ENCODE assay signal across 8 cellular contexts in genomic region chr6:30914076-30914853, GRCh38. TPM values are rescaled to one million over a fixed set of nuclear protein-coding genes. Genes with fewer than 3 reads are reported as not detected.
DNase-seq lines count a peak whose midpoint lies in the region; ATAC-seq and TF ChIP-seq lines count a peak whose summit lies in the region.

Gene VARS2, plus strand, starts transcription at chr6:30914238. Its CDS starts 599 bp downstream, at chr6:30914837.

- no peaks in the 10 kb centered on the region for H4K20me1 ChIP-seq in GM23248 (ENCODE audit: insufficient read depth)

- DNase-seq in ELF-1 (ENCODE audit: low read depth, low spot score) (peak; percentile 96), GM23248 (peak; percentile 93), LNCaP clone FGC (ENCODE audit: low read depth) (peak; percentile 89), RWPE2 (ENCODE audit: low spot score) (peak; percentile 85), fibroblast of the conjunctiva (ENCODE audit: low read depth) (peak; percentile 90), neural crest cell (ENCODE audit: low read depth, low spot score) (peak; percentile 79), stromal cell of bone marrow (ENCODE audit: low read depth) (peak; percentile 81)
- peak; percentile 80 for DNase-seq in activated effector memory CD4-positive, alpha-beta T cell treated with Interleukin-2 at 50 U/mL for 16 hours

- H3K27me3 Mint-ChIP-seq in neural crest cell (ENCODE audit: low read depth) = no peaks in the 10 kb centered on the region

- peaks cover 12% of the 10 kb centered on the region for H3F3A ChIP-seq in GM23248 (ENCODE audit: insufficient read depth)

- peaks cover 13% of the 10 kb centered on the region for H3K36me3 Mint-ChIP-seq in neural crest cell (ENCODE audit: low read depth)

- in situ Hi-C loops in GM23248 (cut with MboI) = loop anchor here (10.0 kb wide), 1 partner anchor 161 kb away; no protein-coding TSS in a partner anchor

- H3K4me2 ChIP-seq in GM23248 (ENCODE audit: unreplicated experiment) = peak within 1 kb of the TSS; percentile 77

- peak; percentile 87 for ATAC-seq in RWPE2 (ENCODE audit: low read depth)

- H3K4me1 Mint-ChIP-seq in neural crest cell = peaks cover 33% of the 10 kb centered on the region

- peak within 1 kb of the TSS; percentile 82 for H3K4me3 Mint-ChIP-seq in neural crest cell

- H3K27me3 ChIP-seq in GM23248 (replicated peaks; ENCODE audit: insufficient read depth) = no peaks in the 10 kb centered on the region
- H3K27me3 ChIP-seq in RWPE2 (ENCODE audit: insufficient read depth, poor library complexity, severe bottlenecking) = no peaks in the 10 kb centered on the region

- H3K9me3 ChIP-seq in GM23248 (ENCODE audit: low read depth) = no peaks in the 10 kb centered on the region
- H3K9me3 ChIP-seq in RWPE2 (ENCODE audit: severe bottlenecking) = no peaks in the 10 kb centered on the region

- peak within 1 kb of the TSS; percentile 81 for H3K27ac Mint-ChIP-seq in neural crest cell (ENCODE audit: unreplicated experiment)

- H3K27ac ChIP-seq in GM23248 = peak within 1 kb of the TSS; percentile 72
- H3K27ac ChIP-seq in RWPE2 (ENCODE audit: poor library complexity, severe bottlenecking) = peak within 1 kb of the TSS; percentile 66

- H3K79me2 ChIP-seq in GM23248 (ENCODE audit: insufficient read depth) = peaks cover 8% of the 10 kb centered on the region

- 0 out of 2 replicates have a peak, but pooled peaks cover 3% of the 10 kb centered on the region for H3K36me3 ChIP-seq in GM23248 (ENCODE audit: low read depth)
- H3K36me3 ChIP-seq in RWPE2 (ENCODE audit: low read depth) = peaks cover 41% of the 10 kb centered on the region

- no peaks in the 10 kb centered on the region for H3K9me2 ChIP-seq in GM23248 (ENCODE audit: insufficient read depth)

- peak; percentile 54 for TF ChIP-seq CTCF in LNCaP clone FGC (IDR thresholded peaks at IDR 0.05; ENCODE audit: control insufficient read depth, extremely low read depth, insufficient read depth)
- peak; percentile 79 for TF ChIP-seq CTCF in RWPE2 (IDR thresholded peaks at IDR 0.05; ENCODE audit: poor library complexity, severe bottlenecking)
- TF ChIP-seq CTCF in neural crest cell (conservative IDR thresholded peaks at IDR 0.05) = peak; percentile 55

- H2AFZ ChIP-seq in GM23248 = peak within 1 kb of the TSS; percentile 84

- peaks cover 2% of the 10 kb centered on the region; the same call in 1 of the 2 replicates for H3K4me1 ChIP-seq in GM23248 (ENCODE audit: insufficient read depth)
- H3K4me1 ChIP-seq in RWPE2 (ENCODE audit: insufficient read depth, poor library complexity, severe bottlenecking) = peaks cover 11% of the 10 kb centered on the region

- H3K9me3 Mint-ChIP-seq in neural crest cell = no peaks in the 10 kb centered on the region

- WGBS in GM23248 (ENCODE audit: low coverage in 1 of 2, low lambda C conversion rate in 2 of 2, missing lambda C conversion rate in 2 of 2), 2 experiments = 1 to 2% methylated on average over 29 to 52 of the region's 52 CpGs

- peak within 1 kb of the TSS; percentile 90 for H3K9ac ChIP-seq in GM23248

- peak within 1 kb of the TSS; percentile 74 for H3K4me3 ChIP-seq in GM23248
- H3K4me3 ChIP-seq in LNCaP clone FGC (ENCODE audit: low read depth, low read length) = peak within 1 kb of the TSS; percentile 58
- H3K4me3 ChIP-seq in RWPE2 (ENCODE audit: severe bottlenecking) = peak within 1 kb of the TSS; percentile 35

RNA-seq across cellular contexts. Expression of gene VARS2, which starts in this region (rescaled TPM):
- total RNA-seq in GM23248 (2014; rRNA removed; shearing (Covaris generic)) = 11.9 and 20.8 TPM in 2 replicates
- polyA plus RNA-seq in GM23248 (2016; fragmentation: Nextera tagmentation; extraction: Ambion mirVana) = 8.5 and 9.9 TPM in 2 replicates
- total RNA-seq in neural crest cell = 61.3 and 68.2 TPM in 2 replicates

Comparison
In these comparisons a context has a peak if more than half of its experiments do, and no peak if none do; other contexts are left out.
1. Peak in every context shown above with its lines: DNase-seq, ATAC-seq, H3K4me3 ChIP-seq and H3K27ac ChIP-seq.